12 cellular contexts compared by ENCODE assay signal in genomic region chr7:512541-513311, GRCh38. TPM values are rescaled to one million over a fixed set of nuclear protein-coding genes. Genes with fewer than 3 reads are reported as not detected.
A peak's percentile ranks its signal among the peaks of the same experiment; 100 is the strongest.
DNase-seq lines count a peak whose midpoint lies in the region; ATAC-seq and TF ChIP-seq lines count a peak whose summit lies in the region.
"Had no signal": no experiment of that assay in that cellular context is flagged by ENCODE, and none has a peak within 500 bp of the region (broad histone marks: within the 10 kb centered on the region; RNA-seq: fewer than 3 reads in every experiment).

No MANE protein-coding gene starts in this region.

- H3K27ac ChIP-seq in sigmoid colon = peak overlapping the region; percentile 54 to 96 (median 93)
- H3K27ac ChIP-seq in adrenal gland = peak overlapping the region in 2 of 5 donors; percentile 44 to 63

- 39 to 76% methylated on average over 32 of the region's 32 CpGs for WGBS in sigmoid colon, 2 donors
- WGBS in adrenal gland, 4 donors = 86 to 90% (median 89%) methylated on average over 9 to 32 of the region's 32 CpGs

- TF ChIP-seq POLR2A in sigmoid colon (IDR thresholded peaks at IDR 0.05) (no peak), adrenal gland (IDR thresholded peaks at IDR 0.05) (no peak)

- H3K4me1 ChIP-seq in sigmoid colon (peaks cover 0 to 49% (median 45%) of the 10 kb centered on the region in 4 donors), adrenal gland (replicated peaks in 1 of 2) (peaks cover under 1 to 4% of the 10 kb centered on the region in 2 donors)

- no peak for TF ChIP-seq EP300 in sigmoid colon (IDR thresholded peaks at IDR 0.05)

- intact Hi-C loops in sigmoid colon (cut with DNase I) = loop anchor here (10.0 kb wide), 2 partner anchors 362 to 1022 kb away; partner anchors contain the start of genes GET4 and MAFK
- intact Hi-C loops in adrenal gland (cut with DNase I) = loop anchor here in 1 of 2 donors (10.0 kb wide), 1 partner anchor 212 kb away; the partner anchor contains the start of genes DNAAF5 and PRKAR1B

- TF ChIP-seq CTCF in epithelial cell of esophagus (IDR thresholded peaks at IDR 0.05; ENCODE audit: insufficient read depth, low read depth, low read length, missing control alignments) (no peak), sigmoid colon (IDR thresholded peaks at IDR 0.05) (no peak), adrenal gland (IDR thresholded peaks at IDR 0.05) (no peak)

- DNase-seq in Daoy (ENCODE audit: low read depth) (peak; percentile 54), NCI-H226 (peak; percentile 45), epithelial cell of esophagus (ENCODE audit: low read depth) (peak; percentile 37), sigmoid colon (no peak), MG63 (no peak), adrenal gland (no peak)
- DNase-seq in activated CD4-positive, alpha-beta T cell treated with anti-CD3 and anti-CD28 coated beads for 1 hour = no peak
- DNase-seq: activated CD4-positive, alpha-beta T cell treated with anti-CD3 and anti-CD28 coated beads, Interleukin-2, amount 50 U/mL, for 1 hour; activated naive CD8-positive, alpha-beta T cell treated with anti-CD3 and anti-CD28 coated beads, Interleukin-2, amount 50 U/mL, for 24 hours; Kasumi-1 had no signal

- H3K9me3 ChIP-seq in sigmoid colon (no peaks in the 10 kb centered on the region), MG63 (no peaks in the 10 kb centered on the region), adrenal gland (replicated peaks in 1 of 3) (no peaks in the 10 kb centered on the region)

- H3K36me3 ChIP-seq in sigmoid colon (peaks cover 8 to 44% (median 16%) of the 10 kb centered on the region in 4 donors), MG63 (no peaks in the 10 kb centered on the region), adrenal gland (replicated peaks in 1 of 2) (no peaks in the 10 kb centered on the region)

- ATAC-seq in HG02678 (IDR thresholded peaks at IDR 0.05; ENCODE audit: unreplicated experiment) = no peak
- ATAC-seq: sciatic nerve had no signal

- H3K4me3 ChIP-seq in epithelial cell of esophagus (ENCODE audit: low read length) (no peak overlapping the region), sigmoid colon (no peak overlapping the region), MG63 (no peak overlapping the region), adrenal gland (no peak overlapping the region)

- no peaks in the 10 kb centered on the region for H3K27me3 ChIP-seq in sigmoid colon
- H3K27me3 ChIP-seq in MG63 = peaks cover under 1% of the 10 kb centered on the region; the same call in 1 of the 2 replicates
- H3K27me3 ChIP-seq in adrenal gland = no peaks in the 10 kb centered on the region

RNA-seq across cellular contexts. Expression of gene PDGFA, which starts 6.9 kb away (rescaled TPM):
- 23.1 and 34.1 TPM in 2 replicates for total RNA-seq in Daoy (2014; rRNA removed; shearing (Covaris generic))
- total RNA-seq in sigmoid colon (10 to 100 TPM; 33.9 to 38.5 (median 36.9) TPM), adrenal gland (10 to 100 TPM; 10.7 to 28.6 (median 14.2) TPM)
- polyA plus RNA-seq in sigmoid colon (10 to 100 TPM; 19.7 to 21.6 (median 20.0) TPM), adrenal gland (10 to 100 TPM in 2 of 3 donors, 1 to 10 TPM in 1; 6.2 to 20.8 (median 11.8) TPM)
- 4.9 and 33.7 TPM in 2 replicates for total RNA-seq in MG63 (2014; rRNA removed; shearing (Covaris generic); ENCODE audit: low replicate concordance)

Comparison
In these comparisons a context has a peak if more than half of its experiments do, and no peak if none do; other contexts are left out.
1. DNase-seq: peak in Daoy (single experiment), NCI-H226 (single experiment) and epithelial cell of esophagus (single experiment); none in sigmoid colon (single experiment), MG63 (single experiment), activated CD4-positive, alpha-beta T cell treated with anti-CD3 and anti-CD28 coated beads for 1 hour (single experiment) and adrenal gland (0 of 7).